31 cellular contexts compared by ENCODE assay signal in genomic region chr10:1173091-1173490, GRCh38.
"Had no signal": no experiment of that assay in that cellular context is flagged by ENCODE, and none has a peak within 500 bp of the region (broad histone marks: within the 10 kb centered on the region; RNA-seq: fewer than 3 reads in every experiment).

No MANE protein-coding gene starts in this region.

- H3K36me3 ChIP-seq: brain microvascular endothelial cell, esophagus muscularis mucosa, heart left ventricle, lower lobe of right lung, neutrophil, prostate gland, uterus had no signal

- DNase-seq: activated B cell treated with CpG ODN at 0.5 μM for 24 hours; activated CD4-positive, alpha-beta T cell treated with anti-CD3 and anti-CD28 coated beads, Interleukin-2, amount 50 U/mL, for 1 hour; activated CD8-positive, alpha-beta T cell treated with anti-CD3 and anti-CD28 coated beads for 36 hours; activated gamma-delta T cell treated with Interleukin-2 at 50 U/mL for 16 hours; activated naive CD4-positive, alpha-beta T cell treated with anti-CD3 and anti-CD28 coated beads, Interleukin-2, amount 50 U/mL, for 16 hours; activated T-cell treated with anti-CD3 and anti-CD28 coated beads, Interleukin-2, amount 50 U/mL, for 4 hours; amniotic stem cell; brain microvascular endothelial cell; central memory CD4-positive, alpha-beta T cell; endodermal cell; foreskin keratinocyte; kidney glomerular epithelial cell; lower lobe of right lung; mesenchymal stem cell; natural killer cell; stimulated activated CD4-positive, alpha-beta T cell treated with anti-CD3 and anti-CD28 coated beads, Interleukin-15, amount 100 ng/mL, for 24 hours; stimulated activated CD4-positive, alpha-beta T cell treated with anti-CD3 and anti-CD28 coated beads, Interleukin-2, amount 100 ng/mL, for 24 hours; stimulated activated naive CD4-positive, alpha-beta T cell; SW 1271; T-helper 9 cell; testis; trophoblast cell; uterus had no signal

- H3K4me3 Mint-ChIP-seq: activated B cell treated with CpG ODN at 0.5 μM for 24 hours; activated CD8-positive, alpha-beta T cell treated with anti-CD3 and anti-CD28 coated beads for 36 hours; activated T-cell treated with anti-CD3 and anti-CD28 coated beads, Interleukin-2, amount 50 U/mL, for 4 hours; activated T-helper 17 cell treated with anti-CD3 and anti-CD28 coated beads, Interleukin-2, amount 50 U/mL, for 72 hours; dendritic cell treated with granulocyte-macrophage colony-stimulating factor and Interleukin-4, amounts not matched to agents 40 ng/mL and 50 ng/mL, for 4 days; endodermal cell; natural killer cell; T-helper 1 cell treated with Interleukin-12 subunit alpha and Interleukin-12 subunit beta and Interleukin-4 antibody, amounts not matched to agents 30 μg/mL and 1 μg/mL, for 36 hours had no signal

- H3K9me3 Mint-ChIP-seq: activated B cell treated with CpG ODN at 0.5 μM for 24 hours; activated CD8-positive, alpha-beta T cell treated with anti-CD3 and anti-CD28 coated beads for 36 hours; activated T-cell treated with anti-CD3 and anti-CD28 coated beads, Interleukin-2, amount 50 U/mL, for 4 hours; activated T-helper 17 cell treated with anti-CD3 and anti-CD28 coated beads, Interleukin-2, amount 50 U/mL, for 72 hours; dendritic cell treated with granulocyte-macrophage colony-stimulating factor and Interleukin-4, amounts not matched to agents 40 ng/mL and 50 ng/mL, for 4 days; endodermal cell; natural killer cell; T-helper 1 cell treated with Interleukin-12 subunit alpha and Interleukin-12 subunit beta and Interleukin-4 antibody, amounts not matched to agents 30 μg/mL and 1 μg/mL, for 36 hours had no signal

- H3K4me3 ChIP-seq: esophagus muscularis mucosa, heart left ventricle, lower lobe of right lung, prostate gland, testis, uterus had no signal

- H3K27ac Mint-ChIP-seq: activated B cell treated with CpG ODN at 0.5 μM for 24 hours; activated CD8-positive, alpha-beta T cell treated with anti-CD3 and anti-CD28 coated beads for 36 hours; activated T-helper 17 cell treated with anti-CD3 and anti-CD28 coated beads, Interleukin-2, amount 50 U/mL, for 72 hours; dendritic cell treated with granulocyte-macrophage colony-stimulating factor and Interleukin-4, amounts not matched to agents 40 ng/mL and 50 ng/mL, for 4 days; endodermal cell; natural killer cell; T-helper 1 cell treated with Interleukin-12 subunit alpha and Interleukin-12 subunit beta and Interleukin-4 antibody, amounts not matched to agents 30 μg/mL and 1 μg/mL, for 36 hours had no signal

- H3K36me3 Mint-ChIP-seq: natural killer cell had no signal

- H3K4me1 ChIP-seq: esophagus muscularis mucosa, foreskin keratinocyte, heart left ventricle, lower lobe of right lung, prostate gland, testis, uterus had no signal

- H3K27ac ChIP-seq: brain microvascular endothelial cell, esophagus muscularis mucosa, foreskin keratinocyte, heart left ventricle, lower lobe of right lung, neutrophil, prostate gland, testis, uterus had no signal

- H3K27me3 ChIP-seq: brain microvascular endothelial cell, foreskin keratinocyte, neutrophil, testis, uterus had no signal

- ATAC-seq: activated CD8-positive, alpha-beta T cell treated with anti-CD3 and anti-CD28 coated beads for 36 hours; activated T-cell treated with anti-CD3 and anti-CD28 coated beads, Interleukin-2, amount 50 U/mL, for 4 hours; activated T-helper 17 cell treated with anti-CD3 and anti-CD28 coated beads, Interleukin-2, amount 50 U/mL, for 72 hours; foreskin keratinocyte; heart left ventricle; left lobe of liver; lower lobe of right lung; natural killer cell had no signal

- H3K4me1 Mint-ChIP-seq: activated B cell treated with CpG ODN at 0.5 μM for 24 hours; activated T-helper 17 cell treated with anti-CD3 and anti-CD28 coated beads, Interleukin-2, amount 50 U/mL, for 72 hours; endodermal cell had no signal

- H3K27me3 Mint-ChIP-seq: activated B cell treated with CpG ODN at 0.5 μM for 24 hours; activated CD8-positive, alpha-beta T cell treated with anti-CD3 and anti-CD28 coated beads for 36 hours; dendritic cell treated with granulocyte-macrophage colony-stimulating factor and Interleukin-4, amounts not matched to agents 40 ng/mL and 50 ng/mL, for 4 days had no signal

- H3K9me3 ChIP-seq: esophagus muscularis mucosa, heart left ventricle, lower lobe of right lung, neutrophil, prostate gland, testis, uterus had no signal
